In genomic region chrX:11239230-11239629, GRCh38 we compare ENCODE assay signal across 9 cellular contexts. TPM values are rescaled to one million over a fixed set of nuclear protein-coding genes. Genes with fewer than 3 reads are reported as not detected.
DNase-seq lines count a peak whose midpoint lies in the region; ATAC-seq, FAIRE-seq and TF ChIP-seq lines count a peak whose summit lies in the region.
"Had no signal": no experiment of that assay in that cellular context is flagged by ENCODE, and none has a peak within 500 bp of the region (broad histone marks: within the 10 kb centered on the region; RNA-seq: fewer than 3 reads in every experiment).

No MANE protein-coding gene starts in this region.

- H3K36me3 Mint-ChIP-seq in natural killer cell treated with Interleukin-12 subunit alpha and Interleukin-12 subunit beta and Interleukin-15 and Interleukin-18, amount 100 ng/mL, for 72 hours = no peaks in the 10 kb centered on the region

- intact Hi-C loops in pancreas (cut with DNase I) = no loop called here
- intact Hi-C loops in cardiac septum (cut with DNase I) = no loop called here

- no peak overlapping the region for H3K4me3 Mint-ChIP-seq in natural killer cell treated with Interleukin-12 subunit alpha and Interleukin-12 subunit beta and Interleukin-15 and Interleukin-18, amount 100 ng/mL, for 72 hours

- H3K9me3 ChIP-seq in pancreas = no peaks in the 10 kb centered on the region

- no peak for FAIRE-seq in pancreas (lab: Jason Lieb, UNC)

- no peak overlapping the region for H3K27ac Mint-ChIP-seq in natural killer cell treated with Interleukin-12 subunit alpha and Interleukin-12 subunit beta and Interleukin-15 and Interleukin-18, amount 100 ng/mL, for 72 hours

- H3K36me3 ChIP-seq in pancreas = no peaks in the 10 kb centered on the region

- ATAC-seq in GM18519 (IDR thresholded peaks at IDR 0.05; ENCODE audit: low FRiP score, unreplicated experiment) = peak; percentile 76
- ATAC-seq in HG02678 (IDR thresholded peaks at IDR 0.05; ENCODE audit: unreplicated experiment) = peak; percentile 90
- peak; percentile 73 to 83 (median 81) for ATAC-seq in pancreas
- no peak for ATAC-seq in GM19035 (IDR thresholded peaks at IDR 0.05; ENCODE audit: unreplicated experiment)
- ATAC-seq in natural killer cell treated with Interleukin-12 subunit alpha and Interleukin-12 subunit beta and Interleukin-15 and Interleukin-18, amount 100 ng/mL, for 72 hours = no peak

- H3K4me1 Mint-ChIP-seq in natural killer cell treated with Interleukin-12 subunit alpha and Interleukin-12 subunit beta and Interleukin-15 and Interleukin-18, amount 100 ng/mL, for 72 hours (ENCODE audit: low read depth in 2 of 2) = no peaks in the 10 kb centered on the region

- peaks cover 0 to 3% of the 10 kb centered on the region in 2 donors for H3K27me3 Mint-ChIP-seq in natural killer cell treated with Interleukin-12 subunit alpha and Interleukin-12 subunit beta and Interleukin-15 and Interleukin-18, amount 100 ng/mL, for 72 hours

- no peak overlapping the region for H3K4me3 ChIP-seq in pancreas

- H3K9me3 Mint-ChIP-seq in natural killer cell treated with Interleukin-12 subunit alpha and Interleukin-12 subunit beta and Interleukin-15 and Interleukin-18, amount 100 ng/mL, for 72 hours = no peaks in the 10 kb centered on the region

- no peaks in the 10 kb centered on the region for H3K4me1 ChIP-seq in pancreas

- no peak for TF ChIP-seq CTCF in pancreas (IDR thresholded peaks at IDR 0.05)

- no peak overlapping the region for H3K27ac ChIP-seq in pancreas

- H3K27me3 ChIP-seq in pancreas = peaks cover 0 to 6% (median 0%) of the 10 kb centered on the region in 4 donors

- peak; percentile 18 for DNase-seq in SW480 (ENCODE audit: low spot score)
- DNase-seq in pancreas = peak in 1 of 6 donors; percentile 14
- DNase-seq in SKM-1 (lab: John Stamatoyannopoulos, UW; ENCODE audit: unreplicated experiment) = no peak
- DNase-seq in natural killer cell treated with Interleukin-12 subunit alpha and Interleukin-12 subunit beta and Interleukin-15 and Interleukin-18, amount 100 ng/mL, for 72 hours (ENCODE audit: low spot score) = no peak
- DNase-seq in cardiac septum (ENCODE audit: low spot score) = no peak
- DNase-seq: NCI-H510A had no signal

RNA-seq across cellular contexts. Expression of gene AMELX, which starts 54.0 kb away (rescaled TPM):
- total RNA-seq in pancreas = not detected
- not detected for polyA plus RNA-seq in pancreas
- total RNA-seq in natural killer cell treated with Interleukin-12 subunit alpha and Interleukin-12 subunit beta and Interleukin-15 and Interleukin-18, amount 100 ng/mL, for 72 hours = not detected
- total RNA-seq in cardiac septum = not detected

Comparison
In these comparisons a context has a peak if more than half of its experiments do, and no peak if none do; other contexts are left out.
1. ATAC-seq: peak in GM18519 (single experiment), HG02678 (single experiment) and pancreas (4 of 4); none in GM19035 (single experiment) and natural killer cell treated with Interleukin-12 subunit alpha and Interleukin-12 subunit beta and Interleukin-15 and Interleukin-18, amount 100 ng/mL, for 72 hours (0 of 2).